ENCODE assay signal across 1 cellular context in genomic region chr21:39121600-39122355, GRCh38.
TF ChIP-seq lines count a peak whose summit lies in the region.

No MANE protein-coding gene starts in this region.

TF ChIP-seq in IMR-90, 13 proteins besides CTCF, POLR2A, EP300 and RAD21 (continued from another document):
- no peak for TF ChIP-seq MXI1 (IDR thresholded peaks at IDR 0.05; ENCODE audit: borderline replicate concordance, low read depth, low read length)
- TF ChIP-seq CEBPB (IDR thresholded peaks at IDR 0.05; ENCODE audit: low read depth, low read length), result no peak
- TF ChIP-seq ELK1 (IDR thresholded peaks at IDR 0.05; ENCODE audit: borderline replicate concordance, low read depth, low read length), result no peak
TF ChIP-seq in IMR-90: peak in this region for 0.
